ENCODE assay signal across 13 cellular contexts in genomic region chr1:30982937-30983336, GRCh38.
A peak's percentile ranks its signal among the peaks of the same experiment; 100 is the strongest.
DNase-seq lines count a peak whose midpoint lies in the region; ATAC-seq and TF ChIP-seq lines count a peak whose summit lies in the region.
"Had no signal": no experiment of that assay in that cellular context is flagged by ENCODE, and none has a peak within 500 bp of the region (broad histone marks: within the 10 kb centered on the region; RNA-seq: fewer than 3 reads in every experiment).

No MANE protein-coding gene starts in this region.

- H3K27ac Mint-ChIP-seq in naive B cell = peak overlapping the region; percentile 8 to 82 (median 72)
- H3K27ac Mint-ChIP-seq: type B pancreatic cell had no signal

- H3K27me3 ChIP-seq in BJ (ENCODE audit: control insufficient read depth, insufficient read depth, low read length) = no peaks in the 10 kb centered on the region
- no peaks in the 10 kb centered on the region for H3K27me3 ChIP-seq in MM.1S (replicated peaks; ENCODE audit: insufficient read depth, low read length)

- H3F3A ChIP-seq in MM.1S (ENCODE audit: insufficient read depth, low read length) = no peaks in the 10 kb centered on the region; the same call in 1 of the 2 replicates

- no peak overlapping the region for H3K4me2 ChIP-seq in MM.1S (ENCODE audit: low read depth, low read length)

- ATAC-seq in naive B cell (ENCODE audit: low read depth in 2 of 2) (peak; percentile 76 to 78), HG02610 (IDR thresholded peaks at IDR 0.05; ENCODE audit: unreplicated experiment) (no peak)

- DNase-seq in BJ (ENCODE audit: low read depth) = no peak
- no peak for DNase-seq in MM.1S
- DNase-seq in coronary artery (ENCODE audit: low spot score) = no peak
- peak; percentile 24 for DNase-seq in naive B cell
- no peak for DNase-seq in activated CD4-positive, CD25-positive, alpha-beta regulatory T cell (lab: John Stamatoyannopoulos, UW)
- DNase-seq in NCI-H524 (lab: John Stamatoyannopoulos, UW) = no peak
- DNase-seq in NCI-H2029 treated with DMSO at 0.1 percent for 48 hours (lab: John Stamatoyannopoulos, UW) = no peak
- DNase-seq: Calu3, erythroblast, NCI-H446 treated with DMSO at 0.1 percent for 48 hours had no signal

- peak overlapping the region in 6 of 8 donors; percentile 23 to 71 (median 36) for H3K4me3 Mint-ChIP-seq in naive B cell
- H3K4me3 Mint-ChIP-seq: activated naive CD4-positive, alpha-beta T cell treated with anti-CD3 and anti-CD28 coated beads, Interleukin-2, amount 50 U/mL, for 24 hours; type B pancreatic cell had no signal

- H3K4me3 ChIP-seq in BJ (ENCODE audit: low read depth, low read length) (no peak overlapping the region), MM.1S (ENCODE audit: low read length) (no peak overlapping the region), coronary artery (peak overlapping the region; percentile 7)

- CTCF ChIA-PET in BJ (lab: Yijun Ruan, JAX) = no interaction called here

- no peaks in the 10 kb centered on the region for H3K9me3 ChIP-seq in MM.1S (replicated peaks; ENCODE audit: insufficient read depth, low read length)

- H3K27ac ChIP-seq in MM.1S (ENCODE audit: low read length) (no peak overlapping the region), coronary artery (peak overlapping the region in 1 of 2 donors; percentile 65)

- peaks cover 92% of the 10 kb centered on the region for H3K79me2 ChIP-seq in MM.1S (ENCODE audit: low read length)

- H4K20me1 ChIP-seq in MM.1S (ENCODE audit: insufficient read depth, low read length) = peaks cover 4% of the 10 kb centered on the region; the same call in 1 of the 2 replicates

- no peaks in the 10 kb centered on the region for H3K4me1 ChIP-seq in MM.1S (ENCODE audit: low read length)

- peaks cover 6% of the 10 kb centered on the region; the same call in 1 of the 2 replicates for H3K36me3 ChIP-seq in BJ (ENCODE audit: control insufficient read depth, insufficient read depth, low read length)
- peaks cover 6% of the 10 kb centered on the region; the same call in 1 of the 2 replicates for H3K36me3 ChIP-seq in MM.1S (replicated peaks; ENCODE audit: insufficient read depth, low read length)

- H3K9ac ChIP-seq in MM.1S (ENCODE audit: low read length) = no peak overlapping the region

- TF ChIP-seq CTCF in BJ (IDR thresholded peaks at IDR 0.05; ENCODE audit: insufficient read depth, low read depth, low read length) (peak; percentile 34), MM.1S (IDR thresholded peaks at IDR 0.05; ENCODE audit: low read length) (peak; percentile 8; the same call in 1 of the 2 replicates), coronary artery (IDR thresholded peaks at IDR 0.05) (no peak)

- POLR2A ChIA-PET in BJ (lab: Charles Lee) = no interaction called here

- H2AFZ ChIP-seq in MM.1S (ENCODE audit: low read length) = no peak overlapping the region

- no peaks in the 10 kb centered on the region for H3K9me2 ChIP-seq in MM.1S (replicated peaks; ENCODE audit: insufficient read depth, low read length)

- H3K9me3 Mint-ChIP-seq in naive B cell = no peaks in the 10 kb centered on the region
- H3K9me3 Mint-ChIP-seq: activated naive CD4-positive, alpha-beta T cell treated with anti-CD3 and anti-CD28 coated beads, Interleukin-2, amount 50 U/mL, for 24 hours; type B pancreatic cell had no signal

- H3K4me1 Mint-ChIP-seq in naive B cell = peaks cover 34 to 48% (median 42%) of the 10 kb centered on the region in 3 donors

- peaks cover 21 to 27% of the 10 kb centered on the region in 2 donors for H3K36me3 Mint-ChIP-seq in naive B cell

- no peaks in the 10 kb centered on the region for H3K27me3 Mint-ChIP-seq in naive B cell
- H3K27me3 Mint-ChIP-seq: activated naive CD4-positive, alpha-beta T cell treated with anti-CD3 and anti-CD28 coated beads, Interleukin-2, amount 50 U/mL, for 24 hours; type B pancreatic cell had no signal
